19 cellular contexts compared by ENCODE assay signal in the genomic region with DNA sequence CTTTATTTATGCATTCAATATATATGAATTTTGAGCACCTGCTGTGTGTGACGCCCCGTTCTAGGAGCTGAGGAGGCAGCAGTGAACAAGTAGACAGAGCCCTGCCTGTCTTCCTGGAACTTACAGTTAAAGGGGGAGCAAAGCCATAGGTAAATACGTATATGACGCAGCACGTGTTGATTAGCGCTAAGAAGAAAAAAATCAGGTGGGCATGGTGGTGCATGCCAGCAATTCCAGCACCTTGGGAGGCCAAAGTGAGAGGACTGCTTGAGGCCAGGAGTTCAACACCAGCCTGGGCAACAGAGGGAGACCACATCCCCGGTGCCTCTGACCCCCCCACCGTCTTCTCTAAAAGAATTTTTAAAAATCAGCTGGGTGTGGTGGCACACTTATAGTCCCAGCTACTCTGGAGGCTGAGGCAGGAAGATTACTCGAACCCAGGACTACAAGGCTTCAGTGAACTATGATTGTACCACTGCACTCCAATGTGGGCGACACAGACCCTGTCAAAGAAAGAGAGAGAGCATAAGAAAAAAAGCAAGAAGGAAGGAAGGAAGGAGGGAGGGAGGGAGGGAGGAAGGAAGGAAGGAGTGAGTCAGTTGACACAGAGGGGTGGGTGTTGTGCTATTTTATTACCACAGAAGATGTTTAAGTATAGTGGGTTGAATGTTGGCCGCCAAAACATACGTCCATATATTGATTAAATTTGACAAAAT. TPM values are rescaled to one million over a fixed set of nuclear protein-coding genes. Genes with fewer than 3 reads are reported as not detected.
DNase-seq lines count a peak whose midpoint lies in the region; TF ChIP-seq lines count a peak whose summit lies in the region.
"Had no signal": no experiment of that assay in that cellular context is flagged by ENCODE, and none has a peak within 500 bp of the region (broad histone marks: within the 10 kb centered on the region; RNA-seq: fewer than 3 reads in every experiment).

No MANE protein-coding gene starts in this region.

- H4K8ac ChIP-seq in trophoblast cell (ENCODE audit: low read depth, low read length), result no peak overlapping the region

- no peaks in the 10 kb centered on the region for H3K27me3 Mint-ChIP-seq in activated CD4-positive, alpha-beta T cell treated with anti-CD3 and anti-CD28 coated beads, Interleukin-2, amount 10 ng/mL, durations not matched to agents 7 days and 5 days
- no peaks in the 10 kb centered on the region for H3K27me3 Mint-ChIP-seq in activated naive CD8-positive, alpha-beta T cell treated with anti-CD3 and anti-CD28 coated beads for 36 hours

- H3K36me3 ChIP-seq in KOPT-K1 (ENCODE audit: insufficient read depth, low read length) (no peaks in the 10 kb centered on the region), trophoblast cell (ENCODE audit: control insufficient read depth in 1 of 2, insufficient read depth in 2 of 2, low read length in 2 of 2) (no peaks in the 10 kb centered on the region), adrenal gland (replicated peaks in 1 of 2) (no peaks in the 10 kb centered on the region)
- H3K36me3 ChIP-seq: colonic mucosa, gastrocnemius medialis, left ventricle myocardium inferior, SJCRH30, upper lobe of left lung had no signal

- H2BK12ac ChIP-seq in trophoblast cell (ENCODE audit: low read length), result no peak overlapping the region

- peaks cover 9 to 10% of the 10 kb centered on the region in 2 experiments for H3K4me1 ChIP-seq in trophoblast cell (ENCODE audit: control insufficient read depth in 1 of 2, insufficient read depth in 2 of 2, low read length in 2 of 2)
- peaks cover 6 to 8% of the 10 kb centered on the region in 2 donors for H3K4me1 ChIP-seq in adrenal gland (replicated peaks in 1 of 2)

- H3K9me3 ChIP-seq in KOPT-K1 (ENCODE audit: insufficient read depth, low read length, poor library complexity, severe bottlenecking), result no peaks in the 10 kb centered on the region
- no peaks in the 10 kb centered on the region for H3K9me3 ChIP-seq in trophoblast cell (ENCODE audit: insufficient read depth, low read depth, low read length)
- H3K9me3 ChIP-seq in adrenal gland (replicated peaks in 1 of 3), result no peaks in the 10 kb centered on the region
- H3K9me3 ChIP-seq: colonic mucosa, gastrocnemius medialis, left ventricle myocardium inferior, SJCRH30, upper lobe of left lung had no signal

- H3K4me2 ChIP-seq in trophoblast cell (ENCODE audit: low read length), result no peak overlapping the region

- intact Hi-C loops in adrenal gland (cut with DNase I), result loop anchor here (5.0 to 10.0 kb wide), 3 partner anchors 52 to 95 kb away; no protein-coding TSS in a partner anchor

- H2BK5ac ChIP-seq in trophoblast cell (ENCODE audit: low read depth, low read length, poor library complexity), result no peak overlapping the region

- H3K9ac ChIP-seq in trophoblast cell (ENCODE audit: low read length), result no peak overlapping the region

- no peak overlapping the region for H4K12ac ChIP-seq in trophoblast cell (ENCODE audit: low read depth, low read length)

- CTCF ChIA-PET in activated CD4-positive, alpha-beta T cell treated with anti-CD3 and anti-CD28 coated beads, Interleukin-2, amount 10 ng/mL, durations not matched to agents 7 days and 5 days (lab: Charles Lee), result interaction anchor here (0.9 to 1.5 kb wide), 3 partner anchors 9 to 102 kb away, joined by 3 to 4 read pairs (median 4); no protein-coding TSS in a partner anchor

- no peak overlapping the region for H4K91ac ChIP-seq in trophoblast cell (ENCODE audit: low read depth, low read length)

- H3K18ac ChIP-seq in trophoblast cell (ENCODE audit: low read length), result no peak overlapping the region

- H2AK5ac ChIP-seq in trophoblast cell (ENCODE audit: low read length), result no peak overlapping the region

- no peaks in the 10 kb centered on the region for H3K36me3 Mint-ChIP-seq in activated CD4-positive, alpha-beta T cell treated with anti-CD3 and anti-CD28 coated beads, Interleukin-2, amount 10 ng/mL, durations not matched to agents 7 days and 5 days (ENCODE audit: low read depth)
- H3K36me3 Mint-ChIP-seq in activated naive CD8-positive, alpha-beta T cell treated with anti-CD3 and anti-CD28 coated beads for 36 hours, result no peaks in the 10 kb centered on the region

- H3K27me3 ChIP-seq in trophoblast cell (ENCODE audit: insufficient read depth, low read length), result no peaks in the 10 kb centered on the region
- H3K27me3 ChIP-seq in adrenal gland, result no peaks in the 10 kb centered on the region
- H3K27me3 ChIP-seq: colonic mucosa, gastrocnemius medialis, SJCRH30, upper lobe of left lung had no signal

- no peaks in the 10 kb centered on the region for H3K79me2 ChIP-seq in trophoblast cell (ENCODE audit: control insufficient read depth, insufficient read depth, low read length, poor library complexity)

- no peak overlapping the region for H3K23ac ChIP-seq in trophoblast cell (ENCODE audit: low read length)

- H2BK120ac ChIP-seq in trophoblast cell (ENCODE audit: insufficient read depth, low read length, poor library complexity), result no peak overlapping the region

- peak overlapping the region; percentile 74 for H3K27ac Mint-ChIP-seq in activated CD4-positive, alpha-beta T cell treated with anti-CD3 and anti-CD28 coated beads, Interleukin-2, amount 10 ng/mL, durations not matched to agents 7 days and 5 days
- H3K27ac Mint-ChIP-seq in activated naive CD8-positive, alpha-beta T cell treated with anti-CD3 and anti-CD28 coated beads for 36 hours, result peak overlapping the region; percentile 99
- H3K27ac Mint-ChIP-seq: progenitor cell of endocrine pancreas had no signal

- peaks cover 2% of the 10 kb centered on the region for H3K79me1 ChIP-seq in trophoblast cell (ENCODE audit: low read length)

- H3K27ac ChIP-seq in KOPT-K1 (ENCODE audit: low read depth, low read length, poor library complexity, severe bottlenecking) (peak overlapping the region; percentile 33), trophoblast cell (ENCODE audit: low read depth, low read length) (no peak overlapping the region), adrenal gland (no peak overlapping the region)
- H3K27ac ChIP-seq: colonic mucosa, epithelial cell of prostate, gastrocnemius medialis, SJCRH30, upper lobe of left lung had no signal

- no peak for TF ChIP-seq CTCF in adrenal gland (IDR thresholded peaks at IDR 0.05)

- H2AFZ ChIP-seq in trophoblast cell (ENCODE audit: insufficient read depth, low read length, poor library complexity), result no peak overlapping the region

- H3K14ac ChIP-seq in trophoblast cell (ENCODE audit: low read length), result no peak overlapping the region

- H3K4me3 ChIP-seq in trophoblast cell (ENCODE audit: low read depth, low read length) (no peak overlapping the region), adrenal gland (no peak overlapping the region)
- H3K4me3 ChIP-seq: colonic mucosa, gastrocnemius medialis, left ventricle myocardium inferior, SJCRH30, upper lobe of left lung had no signal

- no peak overlapping the region for H3K4ac ChIP-seq in trophoblast cell (ENCODE audit: low read depth, low read length)

- DNase-seq in activated CD4-positive, alpha-beta T cell treated with anti-CD3 and anti-CD28 coated beads, Interleukin-2, amount 10 ng/mL, durations not matched to agents 7 days and 5 days, result no peak
- DNase-seq in activated CD4-positive, alpha-beta T cell treated with anti-CD3 and anti-CD28 coated beads, Interleukin-2, amount 50 U/mL, for 4 hours, result no peak
- no peak for DNase-seq in activated naive CD8-positive, alpha-beta T cell treated with anti-CD3 and anti-CD28 coated beads for 36 hours
- DNase-seq in trophoblast cell (peak; percentile 40 to 53), NCI-H1048 (lab: John Stamatoyannopoulos, UW) (no peak), COLO829 (ENCODE audit: low spot score) (no peak), adrenal gland (no peak)
- DNase-seq: activated CD4-positive, alpha-beta T cell treated with anti-CD3 and anti-CD28 coated beads for 1 hour; colonic mucosa; gastrocnemius medialis; left ventricle myocardium inferior; NCI-H1694; SJCRH30; small intestine; T-helper 9 cell had no signal

- no CpG with 5 or more reads among the region's 12 CpGs for WGBS in trophoblast cell (ENCODE audit: extremely low coverage, insufficient coverage, insufficient read length)
- 70 to 80% (median 77%) methylated on average over 12 of the region's 12 CpGs for WGBS in adrenal gland, 4 donors

- POLR2A ChIA-PET in activated CD4-positive, alpha-beta T cell treated with anti-CD3 and anti-CD28 coated beads, Interleukin-2, amount 10 ng/mL, durations not matched to agents 7 days and 5 days (lab: Charles Lee), result interaction anchor here (0.6 kb wide), 1 partner anchor 122 kb away, joined by 5 read pairs; no protein-coding TSS in a partner anchor

- no peak for TF ChIP-seq POLR2A in adrenal gland (IDR thresholded peaks at IDR 0.05)

- H3K4me3 Mint-ChIP-seq in activated CD4-positive, alpha-beta T cell treated with anti-CD3 and anti-CD28 coated beads, Interleukin-2, amount 10 ng/mL, durations not matched to agents 7 days and 5 days, result no peak overlapping the region
- peak overlapping the region; percentile 72 for H3K4me3 Mint-ChIP-seq in activated naive CD8-positive, alpha-beta T cell treated with anti-CD3 and anti-CD28 coated beads for 36 hours

- peaks cover 34% of the 10 kb centered on the region for H3K4me1 Mint-ChIP-seq in activated CD4-positive, alpha-beta T cell treated with anti-CD3 and anti-CD28 coated beads, Interleukin-2, amount 10 ng/mL, durations not matched to agents 7 days and 5 days
- H3K4me1 Mint-ChIP-seq in activated naive CD8-positive, alpha-beta T cell treated with anti-CD3 and anti-CD28 coated beads for 36 hours, result peaks cover 60% of the 10 kb centered on the region

- H3K9me3 Mint-ChIP-seq in activated CD4-positive, alpha-beta T cell treated with anti-CD3 and anti-CD28 coated beads, Interleukin-2, amount 10 ng/mL, durations not matched to agents 7 days and 5 days, result no peaks in the 10 kb centered on the region
- H3K9me3 Mint-ChIP-seq in activated naive CD8-positive, alpha-beta T cell treated with anti-CD3 and anti-CD28 coated beads for 36 hours, result no peaks in the 10 kb centered on the region

RNA-seq across cellular contexts. Expression of gene KIAA0232, which starts 5.4 kb away (rescaled TPM):
- total RNA-seq in activated CD4-positive, alpha-beta T cell treated with anti-CD3 and anti-CD28 coated beads, Interleukin-2, amount 10 ng/mL, durations not matched to agents 7 days and 5 days, result 10 to 100 TPM; 16.5 to 17.3 TPM
- 10 to 100 TPM; 13.8 to 14.7 TPM for total RNA-seq in activated naive CD8-positive, alpha-beta T cell treated with anti-CD3 and anti-CD28 coated beads for 36 hours
- 12.6 and 12.8 TPM in 2 replicates for polyA plus RNA-seq in trophoblast cell (2013)
- total RNA-seq in adrenal gland, result 10 to 100 TPM; 21.0 to 45.2 (median 28.1) TPM
- polyA plus RNA-seq in adrenal gland, result 10 to 100 TPM in 1 of 3 donors, 1 to 10 TPM in 2; 7.3 to 27.1 (median 8.3) TPM

Comparison
In these comparisons a context has a peak if more than half of its experiments do, and no peak if none do; other contexts are left out.
1. DNase-seq: peak in trophoblast cell (2 of 2); none in activated CD4-positive, alpha-beta T cell treated with anti-CD3 and anti-CD28 coated beads, Interleukin-2, amount 10 ng/mL, durations not matched to agents 7 days and 5 days (single experiment), activated CD4-positive, alpha-beta T cell treated with anti-CD3 and anti-CD28 coated beads, Interleukin-2, amount 50 U/mL, for 4 hours (0 of 2), activated naive CD8-positive, alpha-beta T cell treated with anti-CD3 and anti-CD28 coated beads for 36 hours (single experiment), NCI-H1048 (single experiment), COLO829 (single experiment) and adrenal gland (0 of 7).